Comparison of ENCODE assay signal across 8 cellular contexts in genomic region chr11:46006418-46007070, GRCh38.
A peak's percentile ranks its signal among the peaks of the same experiment; 100 is the strongest.
DNase-seq lines count a peak whose midpoint lies in the region; ATAC-seq and TF ChIP-seq lines count a peak whose summit lies in the region.

No MANE protein-coding gene starts in this region.

- POLR2A ChIA-PET in activated CD4-positive, alpha-beta T cell treated with anti-CD3 and anti-CD28 coated beads for 36 hours (lab: Charles Lee), result no interaction called here

- CTCF ChIA-PET in activated CD4-positive, alpha-beta T cell treated with anti-CD3 and anti-CD28 coated beads for 36 hours (lab: Charles Lee), result interaction anchor here (0.6 to 2.6 kb wide), 34 partner anchors 8 to 1558 kb away, joined by 3 to 115 read pairs (median 5); partner anchors contain the start of gene PEX16

- no peaks in the 10 kb centered on the region for H3K9me3 ChIP-seq in adrenal gland (replicated peaks in 1 of 3)
- H3K9me3 ChIP-seq in left ventricle myocardium inferior (replicated peaks), result no peaks in the 10 kb centered on the region

- no peaks in the 10 kb centered on the region for H3K36me3 Mint-ChIP-seq in activated CD4-positive, alpha-beta T cell treated with anti-CD3 and anti-CD28 coated beads for 36 hours (ENCODE audit: low read depth)

- H3K9me3 Mint-ChIP-seq in activated CD4-positive, alpha-beta T cell treated with anti-CD3 and anti-CD28 coated beads for 36 hours (ENCODE audit: low read depth), result no peaks in the 10 kb centered on the region

- 38 to 43% (median 40%) methylated on average over 5 of the region's 5 CpGs for WGBS in adrenal gland, 4 donors

- peaks cover 2% of the 10 kb centered on the region for H3K4me1 Mint-ChIP-seq in activated CD4-positive, alpha-beta T cell treated with anti-CD3 and anti-CD28 coated beads for 36 hours

- peak; percentile 16 for DNase-seq in activated CD4-positive, alpha-beta T cell treated with anti-CD3 and anti-CD28 coated beads for 36 hours
- no peak for DNase-seq in activated CD4-positive, alpha-beta T cell treated with anti-CD3 and anti-CD28 coated beads, Interleukin-2, amount 50 U/mL, for 4 hours
- peak; percentile 28 to 72 for DNase-seq in NCI-H524 (lab: John Stamatoyannopoulos, UW)
- peak in 3 of 7 donors; percentile 16 to 34 (median 30) for DNase-seq in adrenal gland
- no peak for DNase-seq in left ventricle myocardium inferior
- DNase-seq in retinal pigment epithelial cell (ENCODE audit: low read depth), result no peak

- ATAC-seq in activated CD4-positive, alpha-beta T cell treated with anti-CD3 and anti-CD28 coated beads for 36 hours, result peak; percentile 83
- ATAC-seq in HG03196 (IDR thresholded peaks at IDR 0.05; ENCODE audit: unreplicated experiment) (peak; percentile 76), GM18873 (IDR thresholded peaks at IDR 0.05; ENCODE audit: low FRiP score, unreplicated experiment) (no peak)

- no peaks in the 10 kb centered on the region for H3K27me3 Mint-ChIP-seq in activated CD4-positive, alpha-beta T cell treated with anti-CD3 and anti-CD28 coated beads for 36 hours

- H3K36me3 ChIP-seq in adrenal gland (replicated peaks in 1 of 2) (no peaks in the 10 kb centered on the region), left ventricle myocardium inferior (no peaks in the 10 kb centered on the region)

- H3K27ac ChIP-seq in adrenal gland, result no peak overlapping the region
- H3K27ac ChIP-seq in left ventricle myocardium inferior (replicated peaks), result no peak overlapping the region

- no peak overlapping the region for H3K4me3 Mint-ChIP-seq in activated CD4-positive, alpha-beta T cell treated with anti-CD3 and anti-CD28 coated beads for 36 hours

- peak; percentile 42 to 78 (median 63) for TF ChIP-seq CTCF in adrenal gland (IDR thresholded peaks at IDR 0.05)
- peak; percentile 88 for TF ChIP-seq CTCF in left ventricle myocardium inferior (IDR thresholded peaks at IDR 0.05; ENCODE audit: borderline replicate concordance)
- TF ChIP-seq CTCF in retinal pigment epithelial cell (conservative IDR thresholded peaks at IDR 0.05; ENCODE audit: low read depth, low read length), result peak; percentile 79

- intact Hi-C loops in activated CD4-positive, alpha-beta T cell treated with anti-CD3 and anti-CD28 coated beads for 36 hours (cut with DNase I, micrococcal nuclease), result loop anchor here (1.0 to 10.0 kb wide), 4 partner anchors 41 to 163 kb away; no protein-coding TSS in a partner anchor
- intact Hi-C loops in adrenal gland (cut with DNase I) (loop anchor here in 1 of 2 donors (10.0 kb wide), 1 partner anchor 142 kb away; no protein-coding TSS in a partner anchor), left ventricle myocardium inferior (cut with micrococcal nuclease) (loop anchor here (5.0 kb wide), 1 partner anchor 39 kb away; no protein-coding TSS in a partner anchor)

- no peak overlapping the region for H3K27ac Mint-ChIP-seq in activated CD4-positive, alpha-beta T cell treated with anti-CD3 and anti-CD28 coated beads for 36 hours

- no peak for TF ChIP-seq POLR2A in adrenal gland (IDR thresholded peaks at IDR 0.05)

- peaks cover 0 to 53% of the 10 kb centered on the region in 2 donors for H3K4me1 ChIP-seq in adrenal gland (replicated peaks in 1 of 2)
- peaks cover 37% of the 10 kb centered on the region for H3K4me1 ChIP-seq in left ventricle myocardium inferior

- H3K27me3 ChIP-seq in adrenal gland, result no peaks in the 10 kb centered on the region
- no peaks in the 10 kb centered on the region for H3K27me3 ChIP-seq in left ventricle myocardium inferior (ENCODE audit: low read depth)

- H3K4me3 ChIP-seq in adrenal gland (no peak overlapping the region), left ventricle myocardium inferior (no peak overlapping the region), retinal pigment epithelial cell (ENCODE audit: low read length) (no peak overlapping the region)

Comparison
In these comparisons a context has a peak if more than half of its experiments do, and no peak if none do; other contexts are left out.
1. DNase-seq: peak in activated CD4-positive, alpha-beta T cell treated with anti-CD3 and anti-CD28 coated beads for 36 hours (single experiment) and NCI-H524 (2 of 2); none in activated CD4-positive, alpha-beta T cell treated with anti-CD3 and anti-CD28 coated beads, Interleukin-2, amount 50 U/mL, for 4 hours (0 of 2), left ventricle myocardium inferior (single experiment) and retinal pigment epithelial cell (single experiment).
2. Peak in every context shown above with its lines, with median percentiles within 50 percentile points of each other: CTCF ChIP-seq.